8 cellular contexts compared by ENCODE assay signal in genomic region chr7:138459300-138460175, GRCh38. TPM values are rescaled to one million over a fixed set of nuclear protein-coding genes. Genes with fewer than 3 reads are reported as not detected.
A peak's percentile ranks its signal among the peaks of the same experiment; 100 is the strongest.
DNase-seq lines count a peak whose midpoint lies in the region; ATAC-seq and TF ChIP-seq lines count a peak whose summit lies in the region.

No MANE protein-coding gene starts in this region.

- H3K9me3 ChIP-seq in heart right ventricle (no peaks in the 10 kb centered on the region), upper lobe of right lung (no peaks in the 10 kb centered on the region)

- no peaks in the 10 kb centered on the region for H3K9me3 Mint-ChIP-seq in activated naive CD8-positive, alpha-beta T cell treated with anti-CD3 and anti-CD28 coated beads, Interleukin-2, amount 50 U/mL, for 24 hours

- intact Hi-C loops in heart right ventricle (cut with DNase I) (loop anchor here in 5 of 10 donors (5.0 to 10.0 kb wide), 5 partner anchors 115 to 297 kb away; no protein-coding TSS in a partner anchor), upper lobe of right lung (cut with DNase I) (no loop called here)

- H3K36me3 Mint-ChIP-seq in activated naive CD8-positive, alpha-beta T cell treated with anti-CD3 and anti-CD28 coated beads, Interleukin-2, amount 50 U/mL, for 24 hours (ENCODE audit: low read depth), result peaks cover 7% of the 10 kb centered on the region

- 8% methylated on average over 34 of the region's 34 CpGs for WGBS in heart right ventricle, 2 donors

- TF ChIP-seq CTCF in GM10266 (IDR thresholded peaks at IDR 0.05; ENCODE audit: control insufficient read depth, insufficient read depth, low read depth, missing control alignments) (no peak), heart right ventricle (IDR thresholded peaks at IDR 0.05) (peak in 7 of 9 donors; percentile 12 to 46 (median 20)), upper lobe of right lung (IDR thresholded peaks at IDR 0.05) (peak; percentile 17)

- peak overlapping the region; percentile 64 for H3K27ac Mint-ChIP-seq in activated naive CD8-positive, alpha-beta T cell treated with anti-CD3 and anti-CD28 coated beads, Interleukin-2, amount 50 U/mL, for 24 hours

- ATAC-seq in HG02759 (IDR thresholded peaks at IDR 0.05; ENCODE audit: unreplicated experiment) (peak; percentile 81), heart right ventricle (peak; percentile 97 to 99 (median 98)), upper lobe of right lung (peak; percentile 96)
- peak; percentile 82 for ATAC-seq in activated naive CD8-positive, alpha-beta T cell treated with anti-CD3 and anti-CD28 coated beads, Interleukin-2, amount 50 U/mL, for 24 hours

- no peaks in the 10 kb centered on the region for H3K36me3 ChIP-seq in heart right ventricle
- H3K36me3 ChIP-seq in upper lobe of right lung, result no peaks in the 10 kb centered on the region

- peak overlapping the region; percentile 91 for H3K4me3 Mint-ChIP-seq in activated naive CD8-positive, alpha-beta T cell treated with anti-CD3 and anti-CD28 coated beads, Interleukin-2, amount 50 U/mL, for 24 hours

- H3K4me3 ChIP-seq in heart right ventricle (peak overlapping the region in 7 of 10 donors; percentile 79 to 96 (median 87)), upper lobe of right lung (peak overlapping the region; percentile 88)

- H3K27ac ChIP-seq in heart right ventricle, result peak overlapping the region in 5 of 10 donors; percentile 48 to 99 (median 98)
- no peak overlapping the region for H3K27ac ChIP-seq in upper lobe of right lung

- DNase-seq in GM10266 (ENCODE audit: extremely low spot score) (peak; percentile 97), NCI-H1105 treated with DMSO at 0.1 percent for 48 hours (lab: John Stamatoyannopoulos, UW) (peak; percentile 99), SKM-1 (lab: John Stamatoyannopoulos, UW; ENCODE audit: unreplicated experiment) (peak; percentile 99), heart right ventricle (peak in 1 of 2 donors; percentile 97), pons (ENCODE audit: low spot score) (peak; percentile 99), upper lobe of right lung (peak; percentile 98)
- DNase-seq in activated naive CD8-positive, alpha-beta T cell treated with anti-CD3 and anti-CD28 coated beads, Interleukin-2, amount 50 U/mL, for 24 hours, result peak; percentile 96

- H3K4me1 Mint-ChIP-seq in activated naive CD8-positive, alpha-beta T cell treated with anti-CD3 and anti-CD28 coated beads, Interleukin-2, amount 50 U/mL, for 24 hours, result peaks cover 29% of the 10 kb centered on the region

- H3K27me3 ChIP-seq in heart right ventricle (no peaks in the 10 kb centered on the region), upper lobe of right lung (no peaks in the 10 kb centered on the region)

- H3K4me1 ChIP-seq in heart right ventricle (peaks cover 0 to 21% (median 10%) of the 10 kb centered on the region in 9 donors), upper lobe of right lung (peaks cover 4% of the 10 kb centered on the region)

- H3K27me3 Mint-ChIP-seq in activated naive CD8-positive, alpha-beta T cell treated with anti-CD3 and anti-CD28 coated beads, Interleukin-2, amount 50 U/mL, for 24 hours, result no peaks in the 10 kb centered on the region

RNA-seq across cellular contexts. Expression of gene TRIM24, which starts 0.5 kb away (rescaled TPM):
- 10 to 100 TPM; 13.6 to 26.2 (median 19.1) TPM for total RNA-seq in heart right ventricle
- 1 to 10 TPM; 7.7 to 8.2 TPM for polyA plus RNA-seq in heart right ventricle
- 23.9 TPM for total RNA-seq in upper lobe of right lung
